Comparison of ENCODE assay signal across 26 cellular contexts in genomic region chr11:65739022-65739421, GRCh38. TPM values are rescaled to one million over a fixed set of nuclear protein-coding genes. Genes with fewer than 3 reads are reported as not detected.
DNase-seq lines count a peak whose midpoint lies in the region; ATAC-seq and TF ChIP-seq lines count a peak whose summit lies in the region.
"Had no signal": no experiment of that assay in that cellular context is flagged by ENCODE, and none has a peak within 500 bp of the region (broad histone marks: within the 10 kb centered on the region; RNA-seq: fewer than 3 reads in every experiment).

No MANE protein-coding gene starts in this region.

- H3K9ac ChIP-seq in colonic mucosa (ENCODE audit: low read depth in 2 of 2, low read length in 2 of 2): no peak overlapping the region
- H3K9ac ChIP-seq: BLaER1 had no signal

- no peaks in the 10 kb centered on the region for H3K36me3 ChIP-seq in colonic mucosa
- H3K36me3 ChIP-seq: BE2C, BLaER1 had no signal

- H3K27ac Mint-ChIP-seq in osteocyte (ENCODE audit: unreplicated experiment): no peak overlapping the region
- H3K27ac Mint-ChIP-seq in activated CD4-positive, alpha-beta T cell treated with anti-CD3 and anti-CD28 coated beads for 36 hours: no peak overlapping the region
- H3K27ac Mint-ChIP-seq: CD14-positive monocyte; CD4-positive, alpha-beta memory T cell; CD4-positive, CD25-positive, alpha-beta regulatory T cell had no signal

- H3K27ac ChIP-seq in colonic mucosa: no peak overlapping the region
- H3K27ac ChIP-seq: 22Rv1, A549, BLaER1 had no signal

- H3K27me3 ChIP-seq in colonic mucosa: no peaks in the 10 kb centered on the region
- H3K27me3 ChIP-seq: BLaER1 had no signal

- H3K4me1 Mint-ChIP-seq in osteocyte (ENCODE audit: unreplicated experiment): no peaks in the 10 kb centered on the region
- H3K4me1 Mint-ChIP-seq in activated CD4-positive, alpha-beta T cell treated with anti-CD3 and anti-CD28 coated beads for 36 hours: no peaks in the 10 kb centered on the region
- H3K4me1 Mint-ChIP-seq: CD4-positive, alpha-beta memory T cell; CD4-positive, CD25-positive, alpha-beta regulatory T cell; CD8-positive, alpha-beta memory T cell had no signal

- intact Hi-C loops in colonic mucosa (cut with DNase I): no loop called here
- intact Hi-C loops in left colon (cut with DNase I, micrococcal nuclease): no loop called here
- intact Hi-C loops in activated CD4-positive, alpha-beta T cell treated with anti-CD3 and anti-CD28 coated beads for 36 hours (cut with DNase I, micrococcal nuclease): loop anchor here in 1 of 2 experiments (5.0 kb wide), 1 partner anchor 52 kb away; no protein-coding TSS in a partner anchor

- H3K27me3 Mint-ChIP-seq in osteocyte (ENCODE audit: unreplicated experiment): peaks cover 25% of the 10 kb centered on the region
- H3K27me3 Mint-ChIP-seq in activated CD4-positive, alpha-beta T cell treated with anti-CD3 and anti-CD28 coated beads for 36 hours: peaks cover 20% of the 10 kb centered on the region

- H3K9me3 Mint-ChIP-seq in osteocyte (ENCODE audit: unreplicated experiment): peaks cover 17% of the 10 kb centered on the region
- peaks cover 3% of the 10 kb centered on the region for H3K9me3 Mint-ChIP-seq in activated CD4-positive, alpha-beta T cell treated with anti-CD3 and anti-CD28 coated beads for 36 hours (ENCODE audit: low read depth)
- H3K9me3 Mint-ChIP-seq: CD4-positive, alpha-beta memory T cell; CD8-positive, alpha-beta memory T cell had no signal

- ATAC-seq in left colon: peak; percentile 86
- no peak for ATAC-seq in activated CD4-positive, alpha-beta T cell treated with anti-CD3 and anti-CD28 coated beads for 36 hours
- ATAC-seq: A549, GM12878 had no signal

- DNase-seq in colonic mucosa (peak; percentile 33), left colon (no peak), osteocyte (ENCODE audit: extremely low spot score, unreplicated experiment) (peak; percentile 25), AML-193 (lab: John Stamatoyannopoulos, UW) (no peak)
- DNase-seq in activated CD4-positive, alpha-beta T cell treated with anti-CD3 and anti-CD28 coated beads for 36 hours: no peak
- DNase-seq: BE2C; C1 segment of cervical spinal cord; CD4-positive, alpha-beta memory T cell; CD4-positive, CD25-positive, alpha-beta regulatory T cell; CD8-positive, alpha-beta memory T cell; COR-L47; DMS 273 treated with DMSO at 0.1 percent for 48 hours; DMS153; DMS53; DMS79; DND-41; EL; GDM1 had no signal

- H3K4me3 Mint-ChIP-seq in osteocyte (ENCODE audit: unreplicated experiment): no peak overlapping the region
- H3K4me3 Mint-ChIP-seq in activated CD4-positive, alpha-beta T cell treated with anti-CD3 and anti-CD28 coated beads for 36 hours: no peak overlapping the region
- H3K4me3 Mint-ChIP-seq: CD14-positive monocyte; CD4-positive, alpha-beta memory T cell; CD4-positive, CD25-positive, alpha-beta regulatory T cell; CD8-positive, alpha-beta memory T cell had no signal

- CTCF ChIA-PET in activated CD4-positive, alpha-beta T cell treated with anti-CD3 and anti-CD28 coated beads for 36 hours (lab: Charles Lee): interaction anchor here (1.5 kb wide), 1 partner anchor 16 kb away, joined by 3 read pairs; no protein-coding TSS in a partner anchor

- no peaks in the 10 kb centered on the region for H3K4me1 ChIP-seq in colonic mucosa
- H3K4me1 ChIP-seq: A549, BE2C, BLaER1 had no signal

- H3K4me3 ChIP-seq in colonic mucosa: no peak overlapping the region
- H3K4me3 ChIP-seq: A549, BLaER1, GM12878 had no signal

- no peak for TF ChIP-seq CTCF in colonic mucosa (IDR thresholded peaks at IDR 0.05)
- TF ChIP-seq CTCF in osteocyte (IDR thresholded peaks at IDR 0.05): no peak

- POLR2A ChIA-PET in activated CD4-positive, alpha-beta T cell treated with anti-CD3 and anti-CD28 coated beads for 36 hours (lab: Charles Lee): no interaction called here

- no peaks in the 10 kb centered on the region for H3K9me3 ChIP-seq in colonic mucosa

- H3K36me3 Mint-ChIP-seq in osteocyte (ENCODE audit: unreplicated experiment): no peaks in the 10 kb centered on the region
- H3K36me3 Mint-ChIP-seq in activated CD4-positive, alpha-beta T cell treated with anti-CD3 and anti-CD28 coated beads for 36 hours (ENCODE audit: low read depth): no peaks in the 10 kb centered on the region
- H3K36me3 Mint-ChIP-seq: CD14-positive monocyte; CD4-positive, alpha-beta memory T cell; CD4-positive, CD25-positive, alpha-beta regulatory T cell; CD8-positive, alpha-beta memory T cell had no signal

RNA-seq across cellular contexts. Expression of gene RNASEH2C, which starts 18.4 kb away (rescaled TPM):
- total RNA-seq in colonic mucosa (10 to 100 TPM; 26.1 to 58.1 TPM), left colon (10 to 100 TPM; 23.7 to 31.2 TPM), osteocyte (54.2 and 55.6 TPM in 2 replicates)
- 10 to 100 TPM; 72.5 to 96.8 TPM for total RNA-seq in activated CD4-positive, alpha-beta T cell treated with anti-CD3 and anti-CD28 coated beads for 36 hours

RNA-seq across cellular contexts. Expression of gene KAT5, which starts 27.0 kb away (rescaled TPM):
- total RNA-seq in colonic mucosa (10 to 100 TPM; 65.3 to 83.4 TPM), left colon (10 to 100 TPM; 70.8 to 72.3 TPM), osteocyte (60.4 and 66.5 TPM in 2 replicates)
- total RNA-seq in activated CD4-positive, alpha-beta T cell treated with anti-CD3 and anti-CD28 coated beads for 36 hours: 10 to 100 TPM; 56.5 to 65.1 TPM

RNA-seq across cellular contexts. Expression of gene AP5B1, which starts 41.8 kb away (rescaled TPM):
- total RNA-seq in colonic mucosa (10 to 100 TPM; 17.6 to 20.1 TPM), left colon (10 to 100 TPM; 21.7 to 22.4 TPM), osteocyte (19.0 and 21.0 TPM in 2 replicates)
- total RNA-seq in activated CD4-positive, alpha-beta T cell treated with anti-CD3 and anti-CD28 coated beads for 36 hours: 10 to 100 TPM; 11.7 to 14.4 TPM

RNA-seq across cellular contexts. Expression of gene OVOL1, which starts 47.8 kb away (rescaled TPM):
- total RNA-seq in colonic mucosa (10 to 100 TPM; 29.0 to 32.9 TPM), left colon (10 to 100 TPM; 29.5 to 35.9 TPM), osteocyte (not detected in 2 replicates)
- total RNA-seq in activated CD4-positive, alpha-beta T cell treated with anti-CD3 and anti-CD28 coated beads for 36 hours: under 1 TPM; 0.09 to 0.19 TPM
- total RNA-seq: A172; CD4-positive, alpha-beta memory T cell; CD4-positive, CD25-positive, alpha-beta regulatory T cell; CD8-positive, alpha-beta memory T cell; Daoy; G401 had no signal

Comparison
In these comparisons a context has a peak if more than half of its experiments do, and no peak if none do; other contexts are left out.
1. DNase-seq: peak in colonic mucosa (single experiment) and osteocyte (single experiment); none in left colon (0 of 2), activated CD4-positive, alpha-beta T cell treated with anti-CD3 and anti-CD28 coated beads for 36 hours (single experiment) and AML-193 (0 of 2).